Comparison of ENCODE assay signal across 22 cellular contexts in the genomic region with DNA sequence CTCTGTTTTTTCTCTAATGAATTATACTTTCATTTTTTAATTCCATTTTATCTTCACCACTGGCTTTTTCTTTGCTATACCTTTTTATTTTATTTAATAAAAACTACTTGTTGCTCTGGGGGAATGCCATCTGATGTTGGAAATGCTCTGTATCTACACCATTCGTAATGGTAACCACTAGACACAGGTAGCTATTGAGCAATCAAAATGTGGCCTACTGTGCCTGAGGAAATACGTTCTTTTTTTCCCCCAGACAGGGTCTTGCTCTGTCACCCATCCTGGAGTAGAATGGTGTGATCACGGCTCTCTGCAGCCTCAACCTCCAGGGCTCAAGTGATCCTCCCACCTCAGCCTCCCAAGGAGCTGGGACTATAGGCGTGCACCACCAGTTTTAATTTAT.
DNase-seq lines count a peak whose midpoint lies in the region; ATAC-seq, FAIRE-seq and TF ChIP-seq lines count a peak whose summit lies in the region.
"Had no signal": no experiment of that assay in that cellular context is flagged by ENCODE, and none has a peak within 500 bp of the region (broad histone marks: within the 10 kb centered on the region; RNA-seq: fewer than 3 reads in every experiment).

No MANE protein-coding gene starts in this region.

- H3K9ac ChIP-seq in HepG2 (ENCODE audit: insufficient read depth, low read depth, low read length) (no peak overlapping the region), IMR-90 (ENCODE audit: low read depth, low read length) (no peak overlapping the region), H1 (replicated peaks in 1 of 4; ENCODE audit: extremely low read depth in 1 of 4, low read depth in 3 of 4, low read length in 3 of 4) (no peak overlapping the region)
- H3K9ac ChIP-seq: BLaER1 treated with 17β-estradiol and CSF1 and Interleukin-3, amounts not matched to agents 10 nM and 100 nM had no signal

- H3K23ac ChIP-seq in IMR-90 (ENCODE audit: low read depth, low read length), result no peak overlapping the region
- no peak overlapping the region for H3K23ac ChIP-seq in H1 (ENCODE audit: insufficient read length)

- H3K23me2 ChIP-seq in H1 (ENCODE audit: low read depth, low read length), result no peaks in the 10 kb centered on the region

- POLR2A ChIA-PET in HepG2 (lab: Yijun Ruan, JAX), result no interaction called here
- POLR2A ChIA-PET in IMR-90 (lab: Charles Lee; ENCODE audit: unreplicated experiment), result interaction anchor here (0.5 kb wide), 1 partner anchor 51 kb away, joined by 3 read pairs; no protein-coding TSS in a partner anchor
- POLR2A ChIA-PET in H1 (lab: Charles Lee; ENCODE audit: partially characterized antibody), result no interaction called here

- no peak overlapping the region for H2BK5ac ChIP-seq in IMR-90 (ENCODE audit: low read depth, low read length, poor library complexity, severe bottlenecking)
- no peak overlapping the region for H2BK5ac ChIP-seq in H1 (ENCODE audit: low read depth, low read length)

- ATAC-seq in HepG2 (no peak), right lobe of liver (no peak), IMR-90 (ENCODE audit: low read depth) (no peak)
- ATAC-seq: A549; CD8-positive, alpha-beta T cell; GM12878 had no signal

- H2BK120ac ChIP-seq in IMR-90 (ENCODE audit: low read depth, low read length), result no peak overlapping the region
- H2BK120ac ChIP-seq in H1 (replicated peaks; ENCODE audit: low read depth, low read length), result no peak overlapping the region

- 85% methylated on average over 4 of the region's 4 CpGs for WGBS in HepG2 (ENCODE audit: low lambda C conversion rate)
- WGBS in right lobe of liver (ENCODE audit: insufficient coverage, low coverage, low lambda C conversion rate, missing lambda C conversion rate), result 68% methylated on average over 2 of the region's 4 CpGs
- WGBS in IMR-90 (ENCODE audit: extremely low coverage in 2 of 2, insufficient read length in 1 of 2), 2 experiments, result no CpG with 5 or more reads among the region's 4 CpGs
- WGBS in H1 (ENCODE audit: extremely low coverage in 1 of 2, insufficient coverage in 1 of 2, insufficient read length in 1 of 2, insufficient replicate concordance in 2 of 2, low coverage in 1 of 2, low lambda C conversion rate in 2 of 2, missing lambda C conversion rate in 1 of 2), 2 experiments, result 92% methylated on average over 4 of the region's 4 CpGs; no CpG with 5 or more reads in 1 of the 2 experiments

- peaks cover 5% of the 10 kb centered on the region; the same call in 1 of the 2 replicates for H3K4me1 ChIP-seq in HepG2 (ENCODE audit: insufficient read depth, low read length)
- H3K4me1 ChIP-seq in right lobe of liver, result no peaks in the 10 kb centered on the region
- no peaks in the 10 kb centered on the region for H3K4me1 ChIP-seq in IMR-90 (ENCODE audit: control insufficient read depth, insufficient read depth, low read length)
- H3K4me1 ChIP-seq in H1 (replicated peaks in 1 of 4; ENCODE audit: control insufficient read depth in 3 of 4, insufficient read depth in 4 of 4, low read length in 3 of 4), result 0 out of 7 replicates have a peak, but pooled peaks cover 0 to 5% (median 0%) of the 10 kb centered on the region in 4 experiments
- H3K4me1 ChIP-seq: A549; BLaER1 treated with 17β-estradiol and CSF1 and Interleukin-3, amounts not matched to agents 10 nM and 100 nM had no signal

- H3K79me1 ChIP-seq in IMR-90 (ENCODE audit: low read depth in 1 of 2, low read length in 2 of 2), result peaks cover 3 to 12% of the 10 kb centered on the region in 2 experiments; a peak in 3 of 4 replicates
- H3K79me1 ChIP-seq in H1 (ENCODE audit: low read depth, low read length), result no peaks in the 10 kb centered on the region

- H3K4ac ChIP-seq in IMR-90 (ENCODE audit: low read depth, low read length) (no peak overlapping the region), H1 (replicated peaks; ENCODE audit: insufficient read length, low read depth, low read length) (no peak overlapping the region)

- no peaks in the 10 kb centered on the region for H4K20me1 ChIP-seq in HepG2 (ENCODE audit: insufficient read depth, low read length)
- H4K20me1 ChIP-seq in IMR-90 (ENCODE audit: insufficient read depth, low read length), result peaks cover 4% of the 10 kb centered on the region; the same call in 1 of the 2 replicates
- no peaks in the 10 kb centered on the region for H4K20me1 ChIP-seq in H1 (replicated peaks in 1 of 2; ENCODE audit: control insufficient read depth in 1 of 2, insufficient read depth in 2 of 2, low read length in 2 of 2)

- DNase-seq in HepG2 (ENCODE audit: low spot score) (no peak), right lobe of liver (no peak), IMR-90 (no peak), H1 (ENCODE audit: low read depth in 1 of 2, low spot score in 2 of 2) (no peak), LoVo (ENCODE audit: low spot score) (no peak), NCI-H1417 (lab: John Stamatoyannopoulos, UW) (no peak)
- DNase-seq in activated CD4-positive, alpha-beta T cell treated with anti-CD3 and anti-CD28 coated beads for 4 hours, result no peak
- DNase-seq: AML-193; Caco-2; Calu3; CD4-positive, alpha-beta T cell; CD8-positive, alpha-beta T cell; DMS79 treated with DMSO at 0.1 percent for 48 hours; GF-D8 had no signal

- H3K79me2 ChIP-seq in HepG2 (ENCODE audit: insufficient read depth, low read length) (no peaks in the 10 kb centered on the region), H1 (ENCODE audit: control insufficient read depth in 1 of 2, insufficient read depth in 2 of 2, low read length in 2 of 2) (no peaks in the 10 kb centered on the region)

- H3K18ac ChIP-seq in IMR-90 (ENCODE audit: low read depth, low read length), result no peak overlapping the region
- no peak overlapping the region for H3K18ac ChIP-seq in H1 (ENCODE audit: extremely low read depth, low read length)

- no peak overlapping the region for H4K91ac ChIP-seq in IMR-90 (ENCODE audit: insufficient read depth, low read depth, low read length)
- no peak overlapping the region for H4K91ac ChIP-seq in H1 (replicated peaks; ENCODE audit: insufficient read length, low read length)

- H3K36me3 ChIP-seq in HepG2 (replicated peaks in 1 of 2; ENCODE audit: control insufficient read depth in 1 of 2, insufficient read depth in 2 of 2, low read length in 2 of 2) (no peaks in the 10 kb centered on the region), right lobe of liver (no peaks in the 10 kb centered on the region), IMR-90 (ENCODE audit: control insufficient read depth, insufficient read depth, low read length) (no peaks in the 10 kb centered on the region), H1 (ENCODE audit: control insufficient read depth in 2 of 4, insufficient read depth in 4 of 4, low read length in 3 of 4) (no peaks in the 10 kb centered on the region)
- H3K36me3 ChIP-seq: BLaER1 treated with 17β-estradiol and CSF1 and Interleukin-3, amounts not matched to agents 10 nM and 100 nM had no signal

- in situ Hi-C loops in HepG2 (cut with HindIII; ENCODE audit: extremely low pct_ligation_motif_present, low pct_unique_long_range_greater_than_20kb) (no loop called here), IMR-90 (cut with MboI; ENCODE audit: low sequenced_read_pairs) (no loop called here)

- TF ChIP-seq RAD21 in HepG2 (CRISPR knock-in tag; IDR thresholded peaks at IDR 0.05) (no peak), IMR-90 (IDR thresholded peaks at IDR 0.05; ENCODE audit: low read length) (no peak), H1 (IDR thresholded peaks at IDR 0.05 in 1 of 2, conservative IDR thresholded peaks at IDR 0.05 in 1 of 2; ENCODE audit: low read depth in 2 of 2, low read length in 2 of 2) (no peak)

- H2BK12ac ChIP-seq in H1 (ENCODE audit: low read depth, low read length), result no peak overlapping the region

- H4K5ac ChIP-seq in IMR-90 (ENCODE audit: low read depth, low read length) (peak overlapping the region; percentile 47; the same call in 1 of the 2 replicates), H1 (ENCODE audit: insufficient read length, low read depth, low read length) (no peak overlapping the region)

- H3K9me3 ChIP-seq in HepG2 (ENCODE audit: low read length), result no peaks in the 10 kb centered on the region
- H3K9me3 ChIP-seq in right lobe of liver, result no peaks in the 10 kb centered on the region
- no peaks in the 10 kb centered on the region for H3K9me3 ChIP-seq in IMR-90 (ENCODE audit: control insufficient read depth, insufficient read depth, low read length)
- H3K9me3 ChIP-seq in H1 (ENCODE audit: insufficient read depth in 2 of 2, low read depth in 1 of 2, low read length in 1 of 2), result no peaks in the 10 kb centered on the region
- H3K9me3 ChIP-seq: A549; BLaER1 treated with 17β-estradiol and CSF1 and Interleukin-3, amounts not matched to agents 10 nM and 100 nM; Caco-2 had no signal

- no peak overlapping the region for H3K56ac ChIP-seq in IMR-90 (ENCODE audit: extremely low read depth, insufficient read depth, low read length)
- H3K56ac ChIP-seq in H1 (replicated peaks; ENCODE audit: insufficient read length, low read depth, low read length), result no peak overlapping the region

- peaks cover 4% of the 10 kb centered on the region; the same call in 1 of the 2 replicates for H3K9me1 ChIP-seq in IMR-90 (ENCODE audit: insufficient read depth, low read length)

- H2AK5ac ChIP-seq in IMR-90 (ENCODE audit: low read depth, low read length) (peak overlapping the region; percentile 43; the same call in 1 of the 2 replicates), H1 (ENCODE audit: low read depth, low read length) (no peak overlapping the region)

- TF ChIP-seq POLR2A in HepG2 (IDR thresholded peaks at IDR 0.05; ENCODE audit: insufficient read depth in 1 of 2, low read depth in 2 of 2, low read length in 2 of 2) (no peak), right lobe of liver (IDR thresholded peaks at IDR 0.05) (no peak), IMR-90 (IDR thresholded peaks at IDR 0.05; ENCODE audit: low read depth, low read length) (no peak), H1 (IDR thresholded peaks at IDR 0.05; ENCODE audit: control extremely low read depth in 1 of 2, low read depth in 2 of 2, low read length in 2 of 2) (no peak)

- CTCF ChIA-PET in HepG2 (lab: Yijun Ruan, JAX; ENCODE audit: low intra/inter-chr PET ratio, low total read pairs), result no interaction called here
- CTCF ChIA-PET in IMR-90 (lab: Yijun Ruan, JAX), result interaction anchor here (0.5 kb wide), 1 partner anchor 470 kb away, joined by 4 read pairs; no protein-coding TSS in a partner anchor
- CTCF ChIA-PET in H1 (lab: Charles Lee; ENCODE audit: partially characterized antibody), result interaction anchor here (0.7 to 1.5 kb wide), 2 partner anchors 10 to 402 kb away, joined by 3 read pairs; no protein-coding TSS in a partner anchor

- no peak overlapping the region for H3K4me3 ChIP-seq in HepG2 (replicated peaks in 1 of 3; ENCODE audit: insufficient read depth in 1 of 3, low read depth in 2 of 3, low read length in 3 of 3)
- no peak overlapping the region for H3K4me3 ChIP-seq in right lobe of liver
- H3K4me3 ChIP-seq in IMR-90 (ENCODE audit: insufficient read depth, low read depth, low read length), result no peak overlapping the region
- no peak overlapping the region for H3K4me3 ChIP-seq in H1 (ENCODE audit: extremely low read depth in 1 of 4, insufficient read depth in 2 of 4, low read depth in 3 of 4, low read length in 4 of 4)
- H3K4me3 ChIP-seq: A549; BLaER1 treated with 17β-estradiol and CSF1 and Interleukin-3, amounts not matched to agents 10 nM and 100 nM; GM12878 had no signal

- H2BK20ac ChIP-seq in IMR-90 (ENCODE audit: low read depth, low read length) (no peak overlapping the region), H1 (ENCODE audit: low read length) (no peak overlapping the region)

- no peak for TF ChIP-seq EP300 in HepG2 (IDR thresholded peaks at IDR 0.05; ENCODE audit: low read depth in 2 of 2, low read length in 2 of 2)
- TF ChIP-seq EP300 in HepG2 (CRISPR knock-in tag; IDR thresholded peaks at IDR 0.05; ENCODE audit: borderline replicate concordance), result no peak
- no peak for TF ChIP-seq EP300 in H1 (IDR thresholded peaks at IDR 0.05; ENCODE audit: borderline replicate concordance in 1 of 2, low read depth in 2 of 2, low read length in 2 of 2)

- no peak overlapping the region for H4K8ac ChIP-seq in IMR-90 (ENCODE audit: low read depth in 2 of 2, low read length in 2 of 2)
- H4K8ac ChIP-seq in H1 (ENCODE audit: extremely low read depth, insufficient read depth, low read length), result no peak overlapping the region

- intact Hi-C loops in HepG2 (cut with micrococcal nuclease; ENCODE audit: unreplicated experiment), result no loop called here
- intact Hi-C loops in right lobe of liver (cut with DNase I), result no loop called here
- intact Hi-C loops in IMR-90 (cut with micrococcal nuclease), result no loop called here

- no peak overlapping the region for H2AFZ ChIP-seq in HepG2 (ENCODE audit: low read length)
- H2AFZ ChIP-seq in IMR-90 (replicated peaks; ENCODE audit: low read length, poor library complexity), result no peak overlapping the region
- H2AFZ ChIP-seq in H1 (ENCODE audit: low read length), result no peak overlapping the region

- H2AK9ac ChIP-seq in IMR-90 (replicated peaks; ENCODE audit: low read depth, low read length, poor library complexity), result no peak overlapping the region

- H3K27ac ChIP-seq in HepG2 (ENCODE audit: extremely low read length, insufficient read depth, low read length) (no peak overlapping the region), right lobe of liver (no peak overlapping the region), IMR-90 (ENCODE audit: insufficient read depth, low read length) (no peak overlapping the region), H1 (ENCODE audit: low read depth, low read length) (no peak overlapping the region)
- H3K27ac ChIP-seq: 22Rv1; A549; BLaER1 treated with 17β-estradiol and CSF1 and Interleukin-3, amounts not matched to agents 10 nM and 100 nM; C4-2B had no signal

- dilution Hi-C loops in IMR-90 (cut with HindIII; ENCODE audit: low sequenced_read_pairs, unreplicated experiment), result no loop called here

- no peak overlapping the region for H3K14ac ChIP-seq in IMR-90 (replicated peaks; ENCODE audit: low read depth, low read length)
- no peak overlapping the region for H3K14ac ChIP-seq in H1 (ENCODE audit: insufficient read length)

- TF ChIP-seq CTCF in HepG2 (CRISPR knock-in tag; IDR thresholded peaks at IDR 0.05) (no peak), right lobe of liver (IDR thresholded peaks at IDR 0.05) (no peak), IMR-90 (conservative IDR thresholded peaks at IDR 0.05; ENCODE audit: low read depth, low read length) (no peak), H1 (IDR thresholded peaks at IDR 0.05; ENCODE audit: control extremely low read depth in 1 of 3, insufficient read depth in 1 of 3, low read depth in 1 of 3, low read length in 3 of 3) (no peak)

- FAIRE-seq in HepG2 (lab: Jason Lieb, UNC) (no peak), H1 (lab: Jason Lieb, UNC) (no peak)
- FAIRE-seq: A549, D721Med, G401.6, GM12878, GM18507 had no signal

- H3K27me3 ChIP-seq in HepG2 (ENCODE audit: control insufficient read depth in 1 of 2, insufficient read depth in 2 of 2, low read length in 2 of 2) (no peaks in the 10 kb centered on the region), right lobe of liver (no peaks in the 10 kb centered on the region), IMR-90 (ENCODE audit: control insufficient read depth, insufficient read depth, low read length) (no peaks in the 10 kb centered on the region), H1 (replicated peaks in 1 of 4; ENCODE audit: control insufficient read depth in 3 of 4, extremely low read depth in 1 of 4, insufficient read depth in 3 of 4, low read length in 3 of 4) (no peaks in the 10 kb centered on the region)
- H3K27me3 ChIP-seq: BLaER1 treated with 17β-estradiol and CSF1 and Interleukin-3, amounts not matched to agents 10 nM and 100 nM had no signal

- H2BK15ac ChIP-seq in IMR-90 (ENCODE audit: low read depth, low read length) (no peak overlapping the region), H1 (ENCODE audit: low read length) (no peak overlapping the region)

- BruUV-seq in HepG2 (replicated peaks; lab: Mats Ljungman, UMichigan), result no TSS peak
- BruUV-seq in IMR-90 (replicated peaks; lab: Mats Ljungman, UMichigan), result no TSS peak

- H3K4me2 ChIP-seq in HepG2 (ENCODE audit: low read depth, low read length) (no peak overlapping the region), IMR-90 (ENCODE audit: low read depth, low read length) (no peak overlapping the region), H1 (ENCODE audit: insufficient read depth in 1 of 2, low read depth in 2 of 2, low read length in 2 of 2) (no peak overlapping the region)
- H3K4me2 ChIP-seq: A549; BLaER1 treated with 17β-estradiol and CSF1 and Interleukin-3, amounts not matched to agents 10 nM and 100 nM had no signal

Comparison
In these comparisons a context has a peak if more than half of its experiments do, and no peak if none do; other contexts are left out.
1. Of the 41 proteins assayed by ChIP-seq in both HepG2 and H1: peak only in HepG2: none; only in H1: none; in both: CEBPB; in neither: 40.